Comparison of ENCODE assay signal across 5 cellular contexts in genomic region chrY:3368425-3368824, GRCh38.
DNase-seq lines count a peak whose midpoint lies in the region; ATAC-seq, FAIRE-seq and TF ChIP-seq lines count a peak whose summit lies in the region.
"Not testable (repeated sequence)": the region's sequence is repeated elsewhere in the genome, so short reads cannot be mapped to it uniquely, and the experiment has no call there.

No MANE protein-coding gene starts in this region.

- H3K27me3 ChIP-seq in GM23338 (ENCODE audit: insufficient read depth); PC-3 (ENCODE audit: low read length); astrocyte (ENCODE audit: insufficient read depth, low read length); small intestine (ENCODE audit: control insufficient read depth in 2 of 2, insufficient read depth in 2 of 2, low read length in 2 of 2): not testable (repeated sequence)

- not testable (repeated sequence) for TF ChIP-seq POLR2A in GM12891 (IDR thresholded peaks at IDR 0.05; ENCODE audit: low read depth, low read length)

- not testable (repeated sequence) for H3K4me1 ChIP-seq in GM23338 (ENCODE audit: insufficient read depth); PC-3 (ENCODE audit: insufficient read depth, low read length); astrocyte (ENCODE audit: insufficient read depth, low read length); small intestine (ENCODE audit: control insufficient read depth in 2 of 2, insufficient read depth in 1 of 2, low read depth in 1 of 2, low read length in 1 of 2)

- H3K27ac Mint-ChIP-seq in GM23338; astrocyte (ENCODE audit: unreplicated experiment): not testable (repeated sequence)

- H3K9me3 Mint-ChIP-seq in GM23338; astrocyte (ENCODE audit: unreplicated experiment): not testable (repeated sequence)

- H3K9me2 ChIP-seq in GM23338 (ENCODE audit: insufficient read depth); PC-3 (replicated peaks; ENCODE audit: low read length): not testable (repeated sequence)

- not testable (repeated sequence) for H3K27ac ChIP-seq in GM23338 (ENCODE audit: low read depth); PC-3 (ENCODE audit: low read length); astrocyte (ENCODE audit: low read depth, low read length); small intestine (ENCODE audit: low read depth in 1 of 2, low read length in 1 of 2)

- not testable (repeated sequence) for H3K4me1 Mint-ChIP-seq in GM23338; astrocyte (ENCODE audit: low read depth, unreplicated experiment)

- POLR2A ChIA-PET in PC-3 (lab: Charles Lee; ENCODE audit: unreplicated experiment), result not testable (repeated sequence)

- H3F3A ChIP-seq in GM23338 (replicated peaks; ENCODE audit: low read depth); PC-3 (ENCODE audit: low read length, unreplicated experiment): not testable (repeated sequence)

- not testable (repeated sequence) for H3K4me3 Mint-ChIP-seq in GM23338; astrocyte (ENCODE audit: unreplicated experiment)

- not testable (repeated sequence) for H3K9ac ChIP-seq in PC-3 (ENCODE audit: low read length); astrocyte (ENCODE audit: low read length)

- not testable (repeated sequence) for TF ChIP-seq CTCF in GM23338 (conservative IDR thresholded peaks at IDR 0.05; ENCODE audit: low read depth in 2 of 2); PC-3 (conservative IDR thresholded peaks at IDR 0.05; ENCODE audit: low read depth, low read length); astrocyte (IDR thresholded peaks at IDR 0.05; ENCODE audit: insufficient read depth, low read depth, low read length)

- FAIRE-seq in GM12891 (lab: Jason Lieb, UNC) (peak; percentile 84), astrocyte (lab: Jason Lieb, UNC) (peak; percentile 85), small intestine (lab: Jason Lieb, UNC) (peak; percentile 44)

- H3K27me3 Mint-ChIP-seq in GM23338 (ENCODE audit: insufficient read depth, low read depth, poor library complexity); astrocyte (ENCODE audit: low read depth, unreplicated experiment): not testable (repeated sequence)

- H3K36me3 Mint-ChIP-seq in GM23338 (ENCODE audit: low read depth); astrocyte (ENCODE audit: low read depth, unreplicated experiment): not testable (repeated sequence)

- H2AFZ ChIP-seq in GM23338; PC-3 (ENCODE audit: low read length); astrocyte (ENCODE audit: low read depth, low read length): not testable (repeated sequence)

- not testable (repeated sequence) for H3K36me3 ChIP-seq in GM23338 (ENCODE audit: insufficient read depth); PC-3 (ENCODE audit: low read depth, low read length); astrocyte (ENCODE audit: insufficient read depth, low read length); small intestine (ENCODE audit: control insufficient read depth in 2 of 2, insufficient read depth in 2 of 2, low read length in 2 of 2)

- peak; percentile 62; the same call in 2 of the 3 replicates for ATAC-seq in GM23338
- peak; percentile 50; the same call in 1 of the 2 replicates for ATAC-seq in PC-3

- not testable (repeated sequence) for DNase-seq in GM12891 (ENCODE audit: insufficient read length, low spot score); GM23338 (ENCODE audit: low spot score); PC-3; astrocyte (ENCODE audit: low read depth); small intestine

- H4K20me1 ChIP-seq in GM23338 (replicated peaks; ENCODE audit: insufficient read depth); PC-3 (ENCODE audit: low read length); astrocyte (ENCODE audit: insufficient read depth, low read length): not testable (repeated sequence)

- H3K4me2 ChIP-seq in GM23338; PC-3 (ENCODE audit: low read length); astrocyte (ENCODE audit: low read length): not testable (repeated sequence)

- intact Hi-C loops in PC-3 (cut with micrococcal nuclease), result not testable (repeated sequence)

- H3K4me3 ChIP-seq in GM23338; PC-3 (ENCODE audit: low read length); astrocyte (ENCODE audit: insufficient read depth, low read depth, low read length); small intestine (ENCODE audit: low read depth in 1 of 2, low read length in 2 of 2): not testable (repeated sequence)

- not testable (repeated sequence) for H3K9me3 ChIP-seq in PC-3 (ENCODE audit: low read length); astrocyte (ENCODE audit: insufficient read depth, low read depth, low read length); small intestine (ENCODE audit: control insufficient read depth, low read depth)

- H3K79me2 ChIP-seq in GM23338 (replicated peaks; ENCODE audit: insufficient read depth); PC-3 (ENCODE audit: low read length); astrocyte (ENCODE audit: insufficient read depth, low read length): not testable (repeated sequence)

- BruUV-seq in PC-3 (replicated peaks; lab: Mats Ljungman, UMichigan), result not testable (repeated sequence)

- CTCF ChIA-PET in PC-3 (lab: Charles Lee), result not testable (repeated sequence)
